ENCODE assay signal across 11 cellular contexts in the genomic region with DNA sequence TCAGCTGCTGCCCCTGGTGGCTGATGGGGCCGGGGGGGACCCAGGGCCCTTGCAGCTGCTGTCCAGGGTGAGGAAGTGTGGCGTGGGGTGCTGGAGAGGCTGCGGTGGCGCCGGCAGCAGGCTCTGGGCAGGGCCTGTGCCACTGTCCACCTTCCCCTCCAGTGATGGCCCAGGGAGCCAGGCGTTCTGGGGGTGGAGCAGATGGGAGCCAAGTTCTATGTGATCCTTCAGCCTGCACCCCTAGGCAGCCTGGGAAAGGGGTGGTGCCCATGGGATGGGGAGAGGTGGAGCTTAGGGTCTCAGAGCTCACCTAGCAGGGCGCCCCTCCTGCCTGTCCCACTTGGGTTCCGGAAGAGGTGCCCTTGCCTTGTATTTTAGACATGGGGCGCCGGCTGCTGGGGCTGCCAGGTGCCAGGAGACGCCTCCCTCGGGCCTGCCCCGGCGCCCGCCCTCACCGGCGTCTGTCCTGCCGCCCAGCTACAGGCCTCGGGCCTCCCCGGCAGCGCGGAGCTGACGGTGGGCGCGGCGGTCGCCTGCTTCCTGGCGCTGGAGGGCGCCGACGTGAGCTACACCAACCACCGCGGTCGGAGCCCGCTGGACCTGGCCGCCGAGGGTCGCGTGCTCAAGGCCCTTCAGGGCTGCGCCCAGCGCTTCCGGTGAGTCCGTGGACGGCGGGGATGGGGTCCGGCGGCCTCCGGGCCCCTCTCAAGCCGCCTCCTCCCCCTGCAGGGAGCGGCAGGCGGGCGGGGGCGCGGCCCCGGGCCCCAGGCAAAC. TPM values are rescaled to one million over a fixed set of nuclear protein-coding genes. Genes with fewer than 3 reads are reported as not detected.
DNase-seq lines count a peak whose midpoint lies in the region; ATAC-seq lines count a peak whose summit lies in the region.
"Had no signal": no experiment of that assay in that cellular context is flagged by ENCODE, and none has a peak within 500 bp of the region (broad histone marks: within the 10 kb centered on the region; RNA-seq: fewer than 3 reads in every experiment).

No MANE protein-coding gene starts in this region.

- peaks cover 4% of the 10 kb centered on the region for H3K27me3 ChIP-seq in GM23248 (replicated peaks; ENCODE audit: insufficient read depth)

- H3K4me1 Mint-ChIP-seq in stimulated activated naive CD8-positive, alpha-beta T cell treated with anti-CD3 and anti-CD28 coated beads, Interleukin-15, amount 100 ng/mL, for 72 hours: peaks cover 35% of the 10 kb centered on the region

- peak; percentile 33 for DNase-seq in DMS53 (lab: John Stamatoyannopoulos, UW)
- DNase-seq in DMS53 treated with DMSO at 0.1 percent for 48 hours (lab: John Stamatoyannopoulos, UW; ENCODE audit: unreplicated experiment): no peak
- DNase-seq in activated T-cell treated with anti-CD3 and anti-CD28 coated beads, Interleukin-2, amount 50 U/mL, for 1 hour: peak; percentile 60
- DNase-seq in iPS-NIHi7 (ENCODE audit: extremely low spot score): peak; percentile 62
- no peak for DNase-seq in stimulated activated naive CD8-positive, alpha-beta T cell treated with anti-CD3 and anti-CD28 coated beads, Interleukin-15, amount 100 ng/mL, for 72 hours
- DNase-seq in GM23248: no peak

- H3K4me3 Mint-ChIP-seq in stimulated activated naive CD8-positive, alpha-beta T cell treated with anti-CD3 and anti-CD28 coated beads, Interleukin-15, amount 100 ng/mL, for 72 hours: peak overlapping the region; percentile 6 to 64

- ATAC-seq in stimulated activated naive CD8-positive, alpha-beta T cell treated with anti-CD3 and anti-CD28 coated beads, Interleukin-15, amount 100 ng/mL, for 72 hours: peak; percentile 4
- no peak for ATAC-seq in HG02588 (IDR thresholded peaks at IDR 0.05; ENCODE audit: unreplicated experiment)
- no peak for ATAC-seq in GM19328 (IDR thresholded peaks at IDR 0.05; ENCODE audit: unreplicated experiment)

- H3K27me3 Mint-ChIP-seq in stimulated activated naive CD8-positive, alpha-beta T cell treated with anti-CD3 and anti-CD28 coated beads, Interleukin-15, amount 100 ng/mL, for 72 hours: peaks cover 7% of the 10 kb centered on the region

- H3K36me3 ChIP-seq in GM23248 (ENCODE audit: low read depth): no peaks in the 10 kb centered on the region
- H3K36me3 ChIP-seq: vagina had no signal

- no peak overlapping the region for H3K27ac Mint-ChIP-seq in stimulated activated naive CD8-positive, alpha-beta T cell treated with anti-CD3 and anti-CD28 coated beads, Interleukin-15, amount 100 ng/mL, for 72 hours

- no peaks in the 10 kb centered on the region for H3K9me3 ChIP-seq in GM23248 (ENCODE audit: low read depth)
- H3K9me3 ChIP-seq: vagina had no signal

- no peak overlapping the region for H2AFZ ChIP-seq in GM23248

- no peaks in the 10 kb centered on the region for H3F3A ChIP-seq in GM23248 (ENCODE audit: insufficient read depth)

- 90 to 91% methylated on average over 23 to 52 of the region's 55 CpGs for WGBS in GM23248 (ENCODE audit: low coverage in 1 of 2, low lambda C conversion rate in 2 of 2, missing lambda C conversion rate in 2 of 2), 2 experiments

- H3K9ac ChIP-seq in GM23248: no peak overlapping the region

- in situ Hi-C loops in GM23248 (cut with MboI): no loop called here

- no peak overlapping the region for H3K4me2 ChIP-seq in GM23248 (ENCODE audit: unreplicated experiment)

- no peak overlapping the region for H3K4me3 ChIP-seq in GM23248

- no peaks in the 10 kb centered on the region for H3K79me2 ChIP-seq in GM23248 (ENCODE audit: insufficient read depth)

- no peaks in the 10 kb centered on the region for H3K9me3 Mint-ChIP-seq in stimulated activated naive CD8-positive, alpha-beta T cell treated with anti-CD3 and anti-CD28 coated beads, Interleukin-15, amount 100 ng/mL, for 72 hours

- no peaks in the 10 kb centered on the region for H4K20me1 ChIP-seq in GM23248 (ENCODE audit: insufficient read depth)

- H3K9me2 ChIP-seq in GM23248 (ENCODE audit: insufficient read depth): no peaks in the 10 kb centered on the region

- H3K4me1 ChIP-seq in GM23248 (ENCODE audit: insufficient read depth): no peaks in the 10 kb centered on the region

- H3K27ac ChIP-seq in GM23248: no peak overlapping the region
- H3K27ac ChIP-seq: HL-60, vagina had no signal

RNA-seq across cellular contexts. Expression of a gene that starts 3.1 kb away (rescaled TPM):
- not detected in 2 replicates for total RNA-seq in GM23248 (2014; rRNA removed; shearing (Covaris generic))
- 1.1 TPM in 1 of 2 replicates, not detected in the other for polyA plus RNA-seq in GM23248 (2016; fragmentation: Nextera tagmentation; extraction: Ambion mirVana)
- total RNA-seq: A172 had no signal

RNA-seq across cellular contexts. Expression of a gene that starts 13.5 kb away (rescaled TPM):
- total RNA-seq in GM23248 (2014; rRNA removed; shearing (Covaris generic)): 70.5 and 100 TPM in 2 replicates
- 29.2 and 30.3 TPM in 2 replicates for polyA plus RNA-seq in GM23248 (2016; fragmentation: Nextera tagmentation; extraction: Ambion mirVana)

RNA-seq across cellular contexts. Expression of a gene that starts 28.9 kb away (rescaled TPM):
- total RNA-seq in GM23248 (2014; rRNA removed; shearing (Covaris generic)): 7.7 and 9.8 TPM in 2 replicates
- polyA plus RNA-seq in GM23248 (2016; fragmentation: Nextera tagmentation; extraction: Ambion mirVana): 3.1 and 3.9 TPM in 2 replicates
- total RNA-seq: A172 had no signal

RNA-seq across cellular contexts. Expression of a gene that starts 30.0 kb away (rescaled TPM):
- 8.2 and 11.7 TPM in 2 replicates for total RNA-seq in GM23248 (2014; rRNA removed; shearing (Covaris generic))
- polyA plus RNA-seq in GM23248 (2016; fragmentation: Nextera tagmentation; extraction: Ambion mirVana): 18.2 and 19.1 TPM in 2 replicates

RNA-seq across cellular contexts. Expression of a gene that starts 54.2 kb away (rescaled TPM):
- 60.8 and 69.2 TPM in 2 replicates for total RNA-seq in GM23248 (2014; rRNA removed; shearing (Covaris generic))
- 195 and 204 TPM in 2 replicates for polyA plus RNA-seq in GM23248 (2016; fragmentation: Nextera tagmentation; extraction: Ambion mirVana)

Comparison
In these comparisons a context has a peak if more than half of its experiments do, and no peak if none do; other contexts are left out.
1. DNase-seq: peak in DMS53 (single experiment), activated T-cell treated with anti-CD3 and anti-CD28 coated beads, Interleukin-2, amount 50 U/mL, for 1 hour (single experiment) and iPS-NIHi7 (single experiment); none in DMS53 treated with DMSO at 0.1 percent for 48 hours (single experiment), stimulated activated naive CD8-positive, alpha-beta T cell treated with anti-CD3 and anti-CD28 coated beads, Interleukin-15, amount 100 ng/mL, for 72 hours (0 of 2) and GM23248 (single experiment).